Comparison of ENCODE assay signal across 27 cellular contexts in the genomic region with DNA sequence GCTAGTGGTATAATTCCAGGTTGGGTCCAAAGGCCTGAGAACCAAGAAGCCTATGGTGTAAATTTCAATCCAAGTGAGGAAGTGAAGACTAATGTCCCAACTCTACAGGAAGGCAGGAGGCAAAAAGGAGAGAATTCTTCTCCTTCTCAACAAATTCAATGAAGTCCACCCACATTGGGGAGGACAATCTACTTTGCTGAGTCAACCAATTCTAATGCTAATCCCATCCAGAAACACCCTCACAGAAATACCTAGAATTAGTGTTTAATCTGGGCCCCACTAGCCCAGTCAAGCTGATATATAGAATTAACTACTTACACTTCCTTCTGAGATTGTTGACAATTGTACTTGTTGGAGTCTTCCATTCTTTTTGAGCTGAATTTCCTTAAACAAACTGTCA.
"Had no signal": no experiment of that assay in that cellular context is flagged by ENCODE, and none has a peak within 500 bp of the region (broad histone marks: within the 10 kb centered on the region; RNA-seq: fewer than 3 reads in every experiment).

No MANE protein-coding gene starts in this region.

- H3K4me3 ChIP-seq: neural progenitor cell, ovary, psoas muscle, skin epidermis, smooth muscle cell, spleen, stomach, thoracic aorta, thyroid gland, tibial nerve, upper lobe of left lung, vagina had no signal

- H3K9me3 ChIP-seq: ovary, psoas muscle, spleen, stomach, thoracic aorta, thyroid gland, tibial nerve, upper lobe of left lung, vagina had no signal

- FAIRE-seq: urothelium cell line had no signal

- H3K9ac ChIP-seq: neural progenitor cell, parathyroid adenoma had no signal

- H3K36me3 ChIP-seq: neural progenitor cell, ovary, spleen, stomach, thoracic aorta, thyroid gland, tibial nerve, upper lobe of left lung, vagina had no signal

- H3K4me2 ChIP-seq: neural progenitor cell, smooth muscle cell had no signal

- ATAC-seq: naive thymus-derived CD4-positive, alpha-beta T cell; natural killer cell; psoas muscle; right cardiac atrium; sciatic nerve; stimulated activated effector memory CD8-positive, alpha-beta T cell treated with anti-CD3 and anti-CD28 coated beads, Interleukin-12 subunit alpha, Interleukin-12 subunit beta, amount 100 ng/mL, for 72 hours; stimulated activated naive B cell treated with anti-CD40 and anti-IgM and Interleukin-4, amounts not matched to agents 10 μg/mL and 1 μg/mL and 100 μg/mL, for 72 hours had no signal

- DNase-seq: naive thymus-derived CD4-positive, alpha-beta T cell; natural killer cell; occipital lobe; ovary; posterior cingulate gyrus; psoas muscle; right cardiac atrium; spleen; stimulated activated CD4-positive, alpha-beta T cell treated with anti-CD3 and anti-CD28 coated beads, Interleukin-15, amount 100 ng/mL, for 24 hours; stimulated activated CD4-positive, alpha-beta T cell treated with anti-CD3 and anti-CD28 coated beads, Interleukin-2, amount 100 ng/mL, for 24 hours; stimulated activated CD4-positive, alpha-beta T cell treated with anti-CD3 and anti-CD28 coated beads, Interleukin-2, amount 100 ng/mL, for 48 hours; stimulated activated CD4-positive, alpha-beta T cell treated with anti-CD3 and anti-CD28 coated beads, Interleukin-4, amount 100 ng/mL, for 24 hours; stimulated activated naive B cell treated with anti-CD40 and anti-IgM and Interleukin-4, amounts not matched to agents 10 μg/mL and 1 μg/mL and 100 μg/mL, for 72 hours; stimulated activated naive CD4-positive, alpha-beta T cell treated with Interleukin-2 at 50 U/mL for 16 hours; stomach; thyroid gland; upper lobe of left lung had no signal

- H3K4me1 ChIP-seq: neural progenitor cell, parathyroid adenoma, psoas muscle, spleen, stomach, thyroid gland, tibial nerve, upper lobe of left lung, vagina had no signal

- H3K27ac ChIP-seq: neural progenitor cell, ovary, parathyroid adenoma, psoas muscle, skin epidermis, spleen, stomach, thoracic aorta, thyroid gland, tibial nerve, upper lobe of left lung, vagina had no signal

- H3K79me2 ChIP-seq: parathyroid adenoma had no signal

- H3K27me3 ChIP-seq: neural progenitor cell, ovary, spleen, stomach, thyroid gland, tibial nerve, upper lobe of left lung, vagina had no signal

- H2AFZ ChIP-seq: neural progenitor cell, parathyroid adenoma had no signal
